26 cellular contexts compared by ENCODE assay signal in the genomic region with DNA sequence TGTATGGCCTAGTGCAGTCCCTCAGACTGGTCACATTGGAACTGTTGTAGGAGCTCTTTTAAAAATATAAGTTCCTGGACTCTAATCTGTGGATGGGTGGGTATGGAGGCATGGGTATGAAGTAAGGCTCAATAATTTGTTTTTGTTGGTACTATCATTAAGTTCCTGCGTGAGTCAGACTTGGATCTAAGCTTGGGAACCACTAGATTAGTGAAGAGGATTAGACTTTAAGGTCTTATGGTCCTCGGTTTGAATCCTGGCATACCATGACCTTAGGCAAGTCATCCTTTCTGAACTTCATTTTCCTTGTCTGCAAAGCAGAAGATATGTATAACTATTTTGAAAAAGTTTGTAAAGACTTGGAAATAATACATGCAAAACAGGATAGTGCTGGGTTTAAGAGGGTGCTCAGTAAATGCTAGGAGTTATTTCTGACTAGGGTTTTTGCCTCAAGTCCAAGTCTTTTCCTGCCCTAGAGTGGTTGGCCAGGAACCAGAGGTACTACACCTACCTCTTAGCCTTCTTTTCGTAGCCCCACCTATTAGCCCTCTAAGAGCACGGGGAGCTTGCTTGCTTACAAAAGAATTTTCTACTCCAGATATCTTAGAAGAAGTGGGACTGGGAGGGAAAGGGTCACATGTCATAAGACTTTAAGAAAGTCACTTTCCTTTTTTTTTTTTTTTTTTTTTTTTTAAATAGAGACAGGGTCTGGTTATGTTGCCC.
"Had no signal": no experiment of that assay in that cellular context is flagged by ENCODE, and none has a peak within 500 bp of the region (broad histone marks: within the 10 kb centered on the region; RNA-seq: fewer than 3 reads in every experiment).

No MANE protein-coding gene starts in this region.

- DNase-seq: activated CD8-positive, alpha-beta memory T cell treated with anti-CD3 and anti-CD28 coated beads, Interleukin-2, amount 10 ng/mL, durations not matched to agents 7 days and 5 days; activated CD8-positive, alpha-beta T cell treated with anti-CD3 and anti-CD28 coated beads, Interleukin-2, amount 10 ng/mL, durations not matched to agents 7 days and 5 days; activated effector memory CD4-positive, alpha-beta T cell treated with Interleukin-2 at 50 U/mL for 16 hours; activated naive CD4-positive, alpha-beta T cell treated with Interleukin-2 at 50 U/mL for 16 hours; aorta; body of pancreas; cerebellar nuclear complex; colonic mucosa; effector CD8-positive, alpha-beta T cell; head of caudate nucleus; hippocampal formation; kidney; left colon; mesenchymal stem cell; naive thymus-derived CD8-positive, alpha-beta T cell; nucleus accumbens; psoas muscle; sigmoid colon; stimulated activated CD4-positive, alpha-beta T cell treated with anti-CD3 and anti-CD28 coated beads, Interleukin-15, amount 100 ng/mL, for 24 hours; stimulated activated CD4-positive, alpha-beta T cell treated with anti-CD3 and anti-CD28 coated beads, Interleukin-2, amount 100 ng/mL, for 24 hours; stimulated activated naive CD4-positive, alpha-beta T cell; T-helper 17 cell; T1000; transverse colon had no signal

- H3K36me3 ChIP-seq: colonic mucosa had no signal

- H3K9ac ChIP-seq: parathyroid adenoma had no signal

- ATAC-seq: activated CD8-positive, alpha-beta memory T cell treated with anti-CD3 and anti-CD28 coated beads, Interleukin-2, amount 10 ng/mL, durations not matched to agents 7 days and 5 days; activated CD8-positive, alpha-beta T cell treated with anti-CD3 and anti-CD28 coated beads, Interleukin-2, amount 10 ng/mL, durations not matched to agents 7 days and 5 days; body of pancreas; left colon; naive thymus-derived CD8-positive, alpha-beta T cell; psoas muscle; T-helper 17 cell; WTC11 had no signal

- H3K4me3 ChIP-seq: body of pancreas, colonic mucosa, psoas muscle, sigmoid colon, transverse colon had no signal

- H2AFZ ChIP-seq: parathyroid adenoma had no signal

- H3K9me3 ChIP-seq: body of pancreas, colonic mucosa, psoas muscle, sigmoid colon, transverse colon had no signal

- H3K27ac ChIP-seq: body of pancreas, colonic mucosa, parathyroid adenoma, psoas muscle, sigmoid colon, transverse colon had no signal

- H3K4me1 ChIP-seq: body of pancreas, colonic mucosa, psoas muscle, sigmoid colon, transverse colon had no signal

- H3K27me3 ChIP-seq: body of pancreas, colonic mucosa, sigmoid colon, transverse colon had no signal
